Comparison of ENCODE assay signal across 1 cellular context in the genomic region with DNA sequence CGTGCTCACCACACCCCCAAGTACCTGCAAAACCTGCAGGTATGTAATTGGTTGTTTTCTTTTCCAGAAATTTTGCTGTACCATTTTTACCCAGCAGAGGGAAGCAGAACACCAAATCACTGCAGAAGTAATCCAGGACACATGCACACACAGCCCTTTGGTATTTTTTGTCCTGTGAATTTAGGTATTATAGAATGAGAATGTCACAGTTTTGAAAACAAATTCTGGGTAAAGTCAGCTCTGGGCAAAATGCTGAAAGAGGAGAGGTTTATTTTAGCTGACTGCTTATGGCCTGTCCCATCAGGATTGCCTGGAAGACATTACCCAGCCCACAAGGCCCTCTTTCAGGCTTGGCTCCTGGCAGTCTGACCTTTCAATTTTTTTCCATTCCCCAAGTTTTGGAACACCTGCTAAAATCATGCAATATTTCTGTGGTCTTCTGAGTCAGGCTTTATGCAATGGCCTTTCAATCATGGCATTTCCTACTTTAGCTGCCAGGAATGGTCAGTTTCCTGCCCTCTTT.
TF ChIP-seq lines count a peak whose summit lies in the region.

No MANE protein-coding gene starts in this region.

TF ChIP-seq in HepG2, 621 proteins besides CTCF, POLR2A, EP300 and RAD21 (continued from another document and continues in another):
- TF ChIP-seq LCORL (IDR thresholded peaks at IDR 0.05) (no peak), LCORL (CRISPR knock-in tag; IDR thresholded peaks at IDR 0.05) (peak; percentile 32; the same call in 1 of the 2 replicates), TRIM22 (IDR thresholded peaks at IDR 0.05) (no peak), MBD4 (IDR thresholded peaks at IDR 0.05; ENCODE audit: borderline replicate concordance, low read length) (no peak), RARA (CRISPR knock-in tag; IDR thresholded peaks at IDR 0.05) (no peak), IKZF4 (CRISPR knock-in tag; IDR thresholded peaks at IDR 0.05; ENCODE audit: borderline replicate concordance, low read depth, not compliant biosample characterization) (no peak), MZF1 (CRISPR knock-in tag; IDR thresholded peaks at IDR 0.05; ENCODE audit: borderline replicate concordance) (no peak), SOX5 (CRISPR knock-in tag; IDR thresholded peaks at IDR 0.05; ENCODE audit: borderline replicate concordance) (peak; percentile 42; the same call in 1 of the 2 replicates), MIER3 (CRISPR knock-in tag; IDR thresholded peaks at IDR 0.05; ENCODE audit: borderline replicate concordance) (0 out of 2 replicates have a peak, but pooled peaks have one; percentile 25), KAT8 (CRISPR knock-in tag; IDR thresholded peaks at IDR 0.05) (peak; percentile 45; the same call in 1 of the 2 replicates), JUN (CRISPR knock-in tag; IDR thresholded peaks at IDR 0.05) (no peak), POLR2AphosphoS5 (IDR thresholded peaks at IDR 0.05; ENCODE audit: low read depth, low read length) (no peak), KLF16 (CRISPR knock-in tag; IDR thresholded peaks at IDR 0.05) (peak in 1 of 2 experiments; percentile 55; a peak in 1 of 4 replicates), NCOA5 (CRISPR knock-in tag; IDR thresholded peaks at IDR 0.05) (no peak), SALL1 (CRISPR knock-in tag; IDR thresholded peaks at IDR 0.05) (peak; percentile 18; the same call in 1 of the 2 replicates), LRRFIP1 (CRISPR knock-in tag; conservative IDR thresholded peaks at IDR 0.05) (no peak), NFATC3 (CRISPR knock-in tag; IDR thresholded peaks at IDR 0.05) (0 out of 2 replicates have a peak, but pooled peaks have one; percentile 59), ZKSCAN8 (CRISPR knock-in tag; IDR thresholded peaks at IDR 0.05; ENCODE audit: borderline replicate concordance) (peak; percentile 29; the same call in 1 of the 2 replicates), ARNTL (CRISPR knock-in tag; IDR thresholded peaks at IDR 0.05) (0 out of 2 replicates have a peak, but pooled peaks have one; percentile 22), ZNF331 (CRISPR knock-in tag; IDR thresholded peaks at IDR 0.05) (peak; percentile 56), ZNF383 (CRISPR knock-in tag; IDR thresholded peaks at IDR 0.05; ENCODE audit: borderline replicate concordance) (0 out of 2 replicates have a peak, but pooled peaks have one; percentile 25), ZNF12 (CRISPR knock-in tag; IDR thresholded peaks at IDR 0.05) (0 out of 2 replicates have a peak, but pooled peaks have one; percentile 50), ZSCAN29 (CRISPR knock-in tag; conservative IDR thresholded peaks at IDR 0.05) (0 out of 2 replicates have a peak, but pooled peaks have one; percentile 53), NCOA2 (CRISPR knock-in tag; IDR thresholded peaks at IDR 0.05) (peak; percentile 17; the same call in 1 of the 2 replicates), SMAD3 (CRISPR knock-in tag; IDR thresholded peaks at IDR 0.05) (peak; percentile 72; the same call in 1 of the 2 replicates), ZNF609 (CRISPR knock-in tag; IDR thresholded peaks at IDR 0.05; ENCODE audit: borderline replicate concordance) (0 out of 2 replicates have a peak, but pooled peaks have one; percentile 42), SOX13 (IDR thresholded peaks at IDR 0.05) (no peak), SOX13 (CRISPR knock-in tag; conservative IDR thresholded peaks at IDR 0.05 in 1 of 2, IDR thresholded peaks at IDR 0.05 in 1 of 2) (peak in 1 of 2 experiments; percentile 5; a peak in 1 of 4 replicates), SAP130 (CRISPR knock-in tag; IDR thresholded peaks at IDR 0.05; ENCODE audit: low read depth) (0 out of 2 replicates have a peak, but pooled peaks have one; percentile 39), MEIS1 (CRISPR knock-in tag; IDR thresholded peaks at IDR 0.05; ENCODE audit: borderline replicate concordance) (0 out of 2 replicates have a peak, but pooled peaks have one; percentile 64), ATF7-NPFF (CRISPR knock-in tag; IDR thresholded peaks at IDR 0.05; ENCODE audit: low read depth) (peak; percentile 43; the same call in 1 of the 2 replicates), HDAC2 (CRISPR knock-in tag; IDR thresholded peaks at IDR 0.05) (peak; percentile 36; the same call in 1 of the 2 replicates), ZFP37 (CRISPR knock-in tag; IDR thresholded peaks at IDR 0.05; ENCODE audit: borderline replicate concordance) (no peak), ELF3 (CRISPR knock-in tag; IDR thresholded peaks at IDR 0.05) (peak; percentile 63), MXI1 (IDR thresholded peaks at IDR 0.05; ENCODE audit: borderline replicate concordance, low read depth, low read length) (peak; percentile 51; the same call in 1 of the 3 replicates), HOXA7 (CRISPR knock-in tag; IDR thresholded peaks at IDR 0.05) (no peak)
- TF ChIP-seq, protein P1, sequence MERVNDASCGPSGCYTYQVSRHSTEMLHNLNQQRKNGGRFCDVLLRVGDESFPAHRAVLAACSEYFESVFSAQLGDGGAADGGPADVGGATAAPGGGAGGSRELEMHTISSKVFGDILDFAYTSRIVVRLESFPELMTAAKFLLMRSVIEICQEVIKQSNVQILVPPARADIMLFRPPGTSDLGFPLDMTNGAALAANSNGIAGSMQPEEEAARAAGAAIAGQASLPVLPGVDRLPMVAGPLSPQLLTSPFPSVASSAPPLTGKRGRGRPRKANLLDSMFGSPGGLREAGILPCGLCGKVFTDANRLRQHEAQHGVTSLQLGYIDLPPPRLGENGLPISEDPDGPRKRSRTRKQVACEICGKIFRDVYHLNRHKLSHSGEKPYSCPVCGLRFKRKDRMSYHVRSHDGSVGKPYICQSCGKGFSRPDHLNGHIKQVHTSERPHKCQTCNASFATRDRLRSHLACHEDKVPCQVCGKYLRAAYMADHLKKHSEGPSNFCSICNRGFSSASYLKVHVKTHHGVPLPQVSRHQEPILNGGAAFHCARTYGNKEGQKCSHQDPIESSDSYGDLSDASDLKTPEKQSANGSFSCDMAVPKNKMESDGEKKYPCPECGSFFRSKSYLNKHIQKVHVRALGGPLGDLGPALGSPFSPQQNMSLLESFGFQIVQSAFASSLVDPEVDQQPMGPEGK (CRISPR knock-in tag; IDR thresholded peaks at IDR 0.05): peak; percentile 70
- TF ChIP-seq, protein P2, sequence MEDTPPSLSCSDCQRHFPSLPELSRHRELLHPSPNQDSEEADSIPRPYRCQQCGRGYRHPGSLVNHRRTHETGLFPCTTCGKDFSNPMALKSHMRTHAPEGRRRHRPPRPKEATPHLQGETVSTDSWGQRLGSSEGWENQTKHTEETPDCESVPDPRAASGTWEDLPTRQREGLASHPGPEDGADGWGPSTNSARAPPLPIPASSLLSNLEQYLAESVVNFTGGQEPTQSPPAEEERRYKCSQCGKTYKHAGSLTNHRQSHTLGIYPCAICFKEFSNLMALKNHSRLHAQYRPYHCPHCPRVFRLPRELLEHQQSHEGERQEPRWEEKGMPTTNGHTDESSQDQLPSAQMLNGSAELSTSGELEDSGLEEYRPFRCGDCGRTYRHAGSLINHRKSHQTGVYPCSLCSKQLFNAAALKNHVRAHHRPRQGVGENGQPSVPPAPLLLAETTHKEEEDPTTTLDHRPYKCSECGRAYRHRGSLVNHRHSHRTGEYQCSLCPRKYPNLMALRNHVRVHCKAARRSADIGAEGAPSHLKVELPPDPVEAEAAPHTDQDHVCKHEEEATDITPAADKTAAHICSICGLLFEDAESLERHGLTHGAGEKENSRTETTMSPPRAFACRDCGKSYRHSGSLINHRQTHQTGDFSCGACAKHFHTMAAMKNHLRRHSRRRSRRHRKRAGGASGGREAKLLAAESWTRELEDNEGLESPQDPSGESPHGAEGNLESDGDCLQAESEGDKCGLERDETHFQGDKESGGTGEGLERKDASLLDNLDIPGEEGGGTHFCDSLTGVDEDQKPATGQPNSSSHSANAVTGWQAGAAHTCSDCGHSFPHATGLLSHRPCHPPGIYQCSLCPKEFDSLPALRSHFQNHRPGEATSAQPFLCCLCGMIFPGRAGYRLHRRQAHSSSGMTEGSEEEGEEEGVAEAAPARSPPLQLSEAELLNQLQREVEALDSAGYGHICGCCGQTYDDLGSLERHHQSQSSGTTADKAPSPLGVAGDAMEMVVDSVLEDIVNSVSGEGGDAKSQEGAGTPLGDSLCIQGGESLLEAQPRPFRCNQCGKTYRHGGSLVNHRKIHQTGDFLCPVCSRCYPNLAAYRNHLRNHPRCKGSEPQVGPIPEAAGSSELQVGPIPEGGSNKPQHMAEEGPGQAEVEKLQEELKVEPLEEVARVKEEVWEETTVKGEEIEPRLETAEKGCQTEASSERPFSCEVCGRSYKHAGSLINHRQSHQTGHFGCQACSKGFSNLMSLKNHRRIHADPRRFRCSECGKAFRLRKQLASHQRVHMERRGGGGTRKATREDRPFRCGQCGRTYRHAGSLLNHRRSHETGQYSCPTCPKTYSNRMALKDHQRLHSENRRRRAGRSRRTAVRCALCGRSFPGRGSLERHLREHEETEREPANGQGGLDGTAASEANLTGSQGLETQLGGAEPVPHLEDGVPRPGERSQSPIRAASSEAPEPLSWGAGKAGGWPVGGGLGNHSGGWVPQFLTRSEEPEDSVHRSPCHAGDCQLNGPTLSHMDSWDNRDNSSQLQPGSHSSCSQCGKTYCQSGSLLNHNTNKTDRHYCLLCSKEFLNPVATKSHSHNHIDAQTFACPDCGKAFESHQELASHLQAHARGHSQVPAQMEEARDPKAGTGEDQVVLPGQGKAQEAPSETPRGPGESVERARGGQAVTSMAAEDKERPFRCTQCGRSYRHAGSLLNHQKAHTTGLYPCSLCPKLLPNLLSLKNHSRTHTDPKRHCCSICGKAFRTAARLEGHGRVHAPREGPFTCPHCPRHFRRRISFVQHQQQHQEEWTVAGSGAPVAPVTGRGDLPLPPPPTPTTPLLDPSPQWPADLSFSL (CRISPR knock-in tag; IDR thresholded peaks at IDR 0.05): no peak
- TF ChIP-seq, protein P3, sequence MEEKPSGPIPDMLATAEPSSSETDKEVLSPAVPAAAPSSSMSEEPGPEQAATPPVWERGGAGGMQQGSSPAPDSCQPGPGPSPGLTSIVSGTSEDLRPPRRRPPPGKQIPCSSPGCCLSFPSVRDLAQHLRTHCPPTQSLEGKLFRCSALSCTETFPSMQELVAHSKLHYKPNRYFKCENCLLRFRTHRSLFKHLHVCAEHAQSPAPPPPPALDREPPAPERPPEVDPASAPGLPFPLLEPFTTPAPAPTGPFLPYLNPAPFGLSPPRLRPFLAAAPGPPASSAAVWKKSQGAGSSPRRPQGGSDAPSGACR (CRISPR knock-in tag; IDR thresholded peaks at IDR 0.05): 0 out of 2 replicates have a peak, but pooled peaks have one; percentile 20
